Comparison of ENCODE assay signal across 19 cellular contexts in genomic region chrX:12996934-12997435, GRCh38. TPM values are rescaled to one million over a fixed set of nuclear protein-coding genes. Genes with fewer than 3 reads are reported as not detected.
DNase-seq lines count a peak whose midpoint lies in the region; FAIRE-seq and TF ChIP-seq lines count a peak whose summit lies in the region.
"Had no signal": no experiment of that assay in that cellular context is flagged by ENCODE, and none has a peak within 500 bp of the region (broad histone marks: within the 10 kb centered on the region; RNA-seq: fewer than 3 reads in every experiment).

No MANE protein-coding gene starts in this region.

- H3K9me3 ChIP-seq in OCI-LY1 (ENCODE audit: low read length) (no peaks in the 10 kb centered on the region), astrocyte (ENCODE audit: insufficient read depth, low read depth, low read length) (no peaks in the 10 kb centered on the region), stomach (no peaks in the 10 kb centered on the region)
- H3K9me3 ChIP-seq: uterus had no signal

- TF ChIP-seq POLR2A in stomach (IDR thresholded peaks at IDR 0.05), result no peak

- peaks cover 11% of the 10 kb centered on the region for H3F3A ChIP-seq in OCI-LY1 (ENCODE audit: insufficient read depth, low read length)

- intact Hi-C loops in stomach (cut with DNase I; ENCODE audit: low total_unique reads), result no loop called here

- no peak overlapping the region for H3K4me3 Mint-ChIP-seq in activated T-cell treated with anti-CD3 and anti-CD28 coated beads, Interleukin-2, amount 50 U/mL, for 24 hours
- H3K4me3 Mint-ChIP-seq in astrocyte (ENCODE audit: unreplicated experiment), result no peak overlapping the region
- H3K4me3 Mint-ChIP-seq in osteocyte (ENCODE audit: unreplicated experiment), result no peak overlapping the region

- H3K4me2 ChIP-seq in OCI-LY1 (ENCODE audit: low read length) (no peak overlapping the region), astrocyte (ENCODE audit: low read length) (no peak overlapping the region)

- TF ChIP-seq EP300 in stomach (IDR thresholded peaks at IDR 0.05), result no peak

- no peaks in the 10 kb centered on the region for H4K20me1 ChIP-seq in OCI-LY1 (ENCODE audit: insufficient read depth, low read length)
- H4K20me1 ChIP-seq in astrocyte (ENCODE audit: insufficient read depth, low read length), result no peaks in the 10 kb centered on the region

- H3K4me1 Mint-ChIP-seq in activated T-cell treated with anti-CD3 and anti-CD28 coated beads, Interleukin-2, amount 50 U/mL, for 24 hours (ENCODE audit: low read depth), result peaks cover 67% of the 10 kb centered on the region
- H3K4me1 Mint-ChIP-seq in astrocyte (ENCODE audit: low read depth, unreplicated experiment), result peaks cover 20% of the 10 kb centered on the region
- peaks cover 33% of the 10 kb centered on the region for H3K4me1 Mint-ChIP-seq in osteocyte (ENCODE audit: unreplicated experiment)

- no peak overlapping the region for H3K4me3 ChIP-seq in OCI-LY1 (ENCODE audit: low read depth, low read length, poor library complexity, severe bottlenecking)
- no peak overlapping the region for H3K4me3 ChIP-seq in astrocyte (ENCODE audit: insufficient read depth, low read depth, low read length)
- no peak overlapping the region for H3K4me3 ChIP-seq in stomach
- H3K4me3 ChIP-seq: GM23248, uterus had no signal

- TF ChIP-seq CTCF in OCI-LY1 (IDR thresholded peaks at IDR 0.05; ENCODE audit: low read length) (no peak), astrocyte (IDR thresholded peaks at IDR 0.05; ENCODE audit: insufficient read depth, low read depth, low read length) (no peak), stomach (IDR thresholded peaks at IDR 0.05) (no peak), osteocyte (IDR thresholded peaks at IDR 0.05) (no peak)

- H3K9me3 Mint-ChIP-seq in activated T-cell treated with anti-CD3 and anti-CD28 coated beads, Interleukin-2, amount 50 U/mL, for 24 hours, result no peaks in the 10 kb centered on the region
- H3K9me3 Mint-ChIP-seq in astrocyte (ENCODE audit: unreplicated experiment) (no peaks in the 10 kb centered on the region), osteocyte (ENCODE audit: unreplicated experiment) (no peaks in the 10 kb centered on the region)

- no peaks in the 10 kb centered on the region for H3K9me2 ChIP-seq in OCI-LY1 (ENCODE audit: low read depth, low read length)

- no peak for DNase-seq in activated T-cell treated with anti-CD3 and anti-CD28 coated beads, Interleukin-2, amount 50 U/mL, for 24 hours
- no peak for DNase-seq in activated T-cell treated with anti-CD3 and anti-CD28 coated beads, Interleukin-2, amount 50 U/mL, for 1 hour
- DNase-seq in astrocyte (ENCODE audit: low read depth) (no peak), stomach (no peak), osteocyte (ENCODE audit: extremely low spot score, unreplicated experiment) (no peak), DMS79 treated with DMSO at 0.1 percent for 48 hours (lab: John Stamatoyannopoulos, UW) (no peak)
- no peak for DNase-seq in stimulated activated CD4-positive, alpha-beta T cell treated with anti-CD3 and anti-CD28 coated beads, Interleukin-4, amount 100 ng/mL, for 24 hours
- DNase-seq: activated T-cell treated with anti-CD3 and anti-CD28 coated beads, Interleukin-2, amount 50 U/mL, for 48 hours; aorta; foreskin fibroblast; GDM1; GM23248; hypothalamus; IMR-90; kidney; NCI-H524; OCI-M1; uterus had no signal

- H3K27me3 Mint-ChIP-seq in activated T-cell treated with anti-CD3 and anti-CD28 coated beads, Interleukin-2, amount 50 U/mL, for 24 hours, result peaks cover 41% of the 10 kb centered on the region
- no peaks in the 10 kb centered on the region for H3K27me3 Mint-ChIP-seq in astrocyte (ENCODE audit: low read depth, unreplicated experiment)
- H3K27me3 Mint-ChIP-seq in osteocyte (ENCODE audit: unreplicated experiment), result no peaks in the 10 kb centered on the region

- WGBS in stomach, 5 donors, result 49 to 73% (median 64%) methylated on average over 3 of the region's 3 CpGs

- H3K4me1 ChIP-seq in OCI-LY1 (ENCODE audit: insufficient read depth, low read length, severe bottlenecking), result peaks cover 60% of the 10 kb centered on the region
- H3K4me1 ChIP-seq in astrocyte (ENCODE audit: insufficient read depth, low read length), result peaks cover 10% of the 10 kb centered on the region
- H3K4me1 ChIP-seq in stomach, result peaks cover 0 to 68% (median 31%) of the 10 kb centered on the region in 4 donors
- H3K4me1 ChIP-seq: uterus had no signal

- peak overlapping the region; percentile 99 for H3K27ac ChIP-seq in OCI-LY1 (ENCODE audit: low read depth, low read length, poor library complexity, severe bottlenecking)
- no peak overlapping the region for H3K27ac ChIP-seq in astrocyte (ENCODE audit: low read depth, low read length)
- H3K27ac ChIP-seq in stomach, result peak overlapping the region; percentile 61 to 79 (median 77)
- H3K27ac ChIP-seq: GM23248, uterus had no signal

- peak; percentile 93 for FAIRE-seq in astrocyte (lab: Jason Lieb, UNC)
- FAIRE-seq: kidney had no signal

- H3K27ac Mint-ChIP-seq in activated T-cell treated with anti-CD3 and anti-CD28 coated beads, Interleukin-2, amount 50 U/mL, for 24 hours, result peak overlapping the region; percentile 93
- H3K27ac Mint-ChIP-seq in astrocyte (ENCODE audit: unreplicated experiment) (no peak overlapping the region), osteocyte (ENCODE audit: unreplicated experiment) (no peak overlapping the region)

- H3K9ac ChIP-seq in OCI-LY1 (ENCODE audit: low read length) (no peak overlapping the region), astrocyte (ENCODE audit: low read length) (no peak overlapping the region)
- H3K9ac ChIP-seq: GM23248 had no signal

- H2AFZ ChIP-seq in OCI-LY1 (ENCODE audit: low read length) (no peak overlapping the region), astrocyte (ENCODE audit: low read depth, low read length) (no peak overlapping the region)
- H2AFZ ChIP-seq: GM23248 had no signal

- H3K36me3 ChIP-seq in OCI-LY1 (ENCODE audit: insufficient read depth, low read length) (no peaks in the 10 kb centered on the region), astrocyte (ENCODE audit: insufficient read depth, low read length) (no peaks in the 10 kb centered on the region), stomach (no peaks in the 10 kb centered on the region)
- H3K36me3 ChIP-seq: uterus had no signal

- H3K27me3 ChIP-seq in OCI-LY1 (ENCODE audit: insufficient read depth, low read length), result no peaks in the 10 kb centered on the region
- H3K27me3 ChIP-seq in astrocyte (ENCODE audit: insufficient read depth, low read length), result no peaks in the 10 kb centered on the region
- H3K27me3 ChIP-seq in stomach, result no peaks in the 10 kb centered on the region
- H3K27me3 ChIP-seq: uterus had no signal

- H3K79me2 ChIP-seq in OCI-LY1 (ENCODE audit: insufficient read depth, low read length) (no peaks in the 10 kb centered on the region), astrocyte (ENCODE audit: insufficient read depth, low read length) (no peaks in the 10 kb centered on the region)

- H3K36me3 Mint-ChIP-seq in activated T-cell treated with anti-CD3 and anti-CD28 coated beads, Interleukin-2, amount 50 U/mL, for 24 hours (ENCODE audit: low read depth), result no peaks in the 10 kb centered on the region
- H3K36me3 Mint-ChIP-seq in astrocyte (ENCODE audit: low read depth, unreplicated experiment) (no peaks in the 10 kb centered on the region), osteocyte (ENCODE audit: unreplicated experiment) (no peaks in the 10 kb centered on the region)

RNA-seq across cellular contexts. Expression of gene TMSB4X, which starts 22.1 kb away (rescaled TPM):
- 3,722 and 4,388 TPM in 2 replicates for total RNA-seq in astrocyte
- 1,000 to 10,000 TPM; 1,734 to 4,964 (median 2,895) TPM for total RNA-seq in stomach
- polyA plus RNA-seq in stomach, result over 10,000 TPM in 2 of 3 donors, 1,000 to 10,000 TPM in 1; 4,831 to 14,609 (median 13,196) TPM
- total RNA-seq in osteocyte, result 2,830 and 2,924 TPM in 2 replicates

RNA-seq across cellular contexts. Expression of gene FAM9C, which starts 47.4 kb away (rescaled TPM):
- total RNA-seq in astrocyte (0.16 TPM in 1 of 2 replicates, not detected in the other), stomach (under 1 TPM in 1 of 5 donors, not detected in 4; 0.18 TPM), osteocyte (not detected in 2 replicates)
- polyA plus RNA-seq in stomach, result under 1 TPM in 1 of 3 donors, not detected in 2; 0.31 TPM
- total RNA-seq: aorta, GM23248, IMR-90, kidney had no signal
- polyA plus RNA-seq: aorta, GM23248, IMR-90 had no signal
